In genomic region chr20:57718490-57719009, GRCh38 we compare ENCODE assay signal across 8 cellular contexts. TPM values are rescaled to one million over a fixed set of nuclear protein-coding genes. Genes with fewer than 3 reads are reported as not detected.
DNase-seq lines count a peak whose midpoint lies in the region; ATAC-seq and TF ChIP-seq lines count a peak whose summit lies in the region.

No MANE protein-coding gene starts in this region.

- POLR2A ChIA-PET in GM10248 (lab: Yijun Ruan, JAX), result no interaction called here

- 2% methylated on average over 29 of the region's 31 CpGs; no CpG with 5 or more reads in 1 of the 2 donors for WGBS in transverse colon (ENCODE audit: low coverage in 1 of 2), 2 donors

- DNase-seq in GM10248 (ENCODE audit: extremely low spot score), result peak; percentile 92
- peak; percentile 92 for DNase-seq in NCI-H1092 (lab: John Stamatoyannopoulos, UW)
- peak; percentile 65 to 80 (median 67) for DNase-seq in T-helper 17 cell
- peak; percentile 96 for DNase-seq in amniotic stem cell (lab: John Stamatoyannopoulos, UW)
- peak; percentile 97 for DNase-seq in left cardiac atrium
- DNase-seq in posterior cingulate gyrus, result peak; percentile 93 to 100 (median 97)
- peak; percentile 97 for DNase-seq in transverse colon

- H3K27ac Mint-ChIP-seq in T-helper 17 cell, result peak overlapping the region; percentile 73

- TF ChIP-seq CTCF in GM10248 (IDR thresholded peaks at IDR 0.05; ENCODE audit: control extremely low read depth, extremely low read depth, low read depth, missing control alignments), result no peak
- TF ChIP-seq CTCF in transverse colon (IDR thresholded peaks at IDR 0.05), result no peak

- intact Hi-C loops in left cardiac atrium (cut with DNase I) (no loop called here), posterior cingulate gyrus (cut with DNase I) (loop anchor here (1.0 kb wide), 1 partner anchor 8 kb away; the partner anchor contains the start of gene PMEPA1), transverse colon (cut with DNase I; ENCODE audit: low total_unique reads) (no loop called here)

- H3K4me1 ChIP-seq in transverse colon, result peaks cover 0 to 13% (median 10%) of the 10 kb centered on the region in 4 donors

- CTCF ChIA-PET in GM10248 (lab: Yijun Ruan, JAX), result interaction anchor here (1.6 kb wide), 1 partner anchor 10 kb away, joined by 5 read pairs; no protein-coding TSS in a partner anchor

- H3K9me3 ChIP-seq in T-helper 17 cell (ENCODE audit: control insufficient read depth, low read length, poor library complexity, severe bottlenecking) (no peaks in the 10 kb centered on the region), transverse colon (no peaks in the 10 kb centered on the region)

- ATAC-seq in HG02623 (IDR thresholded peaks at IDR 0.05; ENCODE audit: unreplicated experiment), result peak; percentile 95
- peak; percentile 99 for ATAC-seq in T-helper 17 cell
- peak; percentile 97 to 98 for ATAC-seq in left cardiac atrium

- TF ChIP-seq POLR2A in transverse colon (IDR thresholded peaks at IDR 0.05), result no peak

- peak overlapping the region; percentile 53 for H3K4me3 Mint-ChIP-seq in T-helper 17 cell

- TF ChIP-seq EP300 in transverse colon (IDR thresholded peaks at IDR 0.05; ENCODE audit: low read depth), result no peak

- peaks cover 34% of the 10 kb centered on the region for H3K27me3 Mint-ChIP-seq in T-helper 17 cell

- peak overlapping the region in 2 of 4 donors; percentile 30 to 36 for H3K27ac ChIP-seq in transverse colon

- H3K36me3 Mint-ChIP-seq in T-helper 17 cell (ENCODE audit: low read depth), result peaks cover 3% of the 10 kb centered on the region

- peak overlapping the region in 3 of 4 donors; percentile 9 to 42 (median 22) for H3K4me3 ChIP-seq in transverse colon

- H3K4me1 Mint-ChIP-seq in T-helper 17 cell, result peaks cover 8% of the 10 kb centered on the region

- no peaks in the 10 kb centered on the region for H3K36me3 ChIP-seq in transverse colon

- in situ Hi-C loops in transverse colon (cut with MboI; ENCODE audit: low pct_ligation_motif_present in 1 of 4, low pct_unique_long_range_greater_than_20kb in 1 of 4, low sequenced_read_pairs in 3 of 4), result no loop called here

- no peaks in the 10 kb centered on the region for H3K27me3 ChIP-seq in transverse colon

RNA-seq across cellular contexts. Expression of gene PMEPA1, which starts 8.7 kb away (rescaled TPM):
- total RNA-seq in T-helper 17 cell (1 to 10 TPM; 4.5 to 5.8 TPM), left cardiac atrium (10 to 100 TPM; 28.3 to 60.3 TPM), transverse colon (10 to 100 TPM in 2 of 4 donors, 1 to 10 TPM in 2; 6.4 to 10.8 (median 8.4) TPM)
